Comparison of ENCODE assay signal across 14 cellular contexts in genomic region chr12:13222076-13222475, GRCh38. TPM values are rescaled to one million over a fixed set of nuclear protein-coding genes. Genes with fewer than 3 reads are reported as not detected.
A peak's percentile ranks its signal among the peaks of the same experiment; 100 is the strongest.
DNase-seq lines count a peak whose midpoint lies in the region; ATAC-seq and TF ChIP-seq lines count a peak whose summit lies in the region.
"Had no signal": no experiment of that assay in that cellular context is flagged by ENCODE, and none has a peak within 500 bp of the region (broad histone marks: within the 10 kb centered on the region; RNA-seq: fewer than 3 reads in every experiment).

No MANE protein-coding gene starts in this region.

- H3K27ac ChIP-seq in HCT116 (ENCODE audit: low read depth, low read length) (no peak overlapping the region), RWPE1 (peak overlapping the region; percentile 80), foreskin keratinocyte (no peak overlapping the region), spleen (no peak overlapping the region)
- no peak overlapping the region for H3K27ac ChIP-seq in effector memory CD4-positive, alpha-beta T cell (ENCODE audit: insufficient read depth, low read length, poor library complexity, severe bottlenecking)
- H3K27ac ChIP-seq: WERI-Rb-1 had no signal

- H3K4me1 ChIP-seq in HCT116 (ENCODE audit: control insufficient read depth in 1 of 2, insufficient read depth in 2 of 2, low read length in 2 of 2), result peaks cover 6 to 10% of the 10 kb centered on the region in 2 experiments; a peak in 3 of 4 replicates
- peaks cover 24% of the 10 kb centered on the region for H3K4me1 ChIP-seq in foreskin keratinocyte
- no peaks in the 10 kb centered on the region for H3K4me1 ChIP-seq in effector memory CD4-positive, alpha-beta T cell (ENCODE audit: control insufficient read depth, insufficient read depth, low read length, poor library complexity, severe bottlenecking)
- no peaks in the 10 kb centered on the region for H3K4me1 ChIP-seq in spleen

- H3K36me3 ChIP-seq in HCT116 (ENCODE audit: control insufficient read depth in 1 of 2, insufficient read depth in 2 of 2, low read length in 2 of 2) (peaks cover 0 to 18% of the 10 kb centered on the region in 2 experiments; a peak in 1 of 4 replicates), spleen (peaks cover 0 to 15% (median 0%) of the 10 kb centered on the region in 6 donors)
- no peaks in the 10 kb centered on the region for H3K36me3 ChIP-seq in effector memory CD4-positive, alpha-beta T cell (ENCODE audit: control insufficient read depth, insufficient read depth, low read length)
- H3K36me3 ChIP-seq: WERI-Rb-1 had no signal

- no peak overlapping the region for H2AFZ ChIP-seq in HCT116 (ENCODE audit: low read depth, low read length, poor library complexity, severe bottlenecking)

- no peak overlapping the region for H3K9ac ChIP-seq in HCT116 (ENCODE audit: low read length)

- no peaks in the 10 kb centered on the region for H4K20me1 ChIP-seq in HCT116 (ENCODE audit: insufficient read depth)

- RAD21 ChIA-PET in HCT116 (lab: Charles Lee; ENCODE audit: low non-redundant PET in 1 of 2, low total read pairs in 2 of 2, uncharacterized antibody in 2 of 2, unreplicated experiment in 2 of 2), result no interaction called here

- TF ChIP-seq CTCF in HCT116 (IDR thresholded peaks at IDR 0.05 in 2 of 3, conservative IDR thresholded peaks at IDR 0.05 in 1 of 3; ENCODE audit: borderline replicate concordance in 1 of 3, insufficient read depth in 1 of 3, low read depth in 2 of 3, low read length in 2 of 3) (no peak), RWPE1 (conservative IDR thresholded peaks at IDR 0.05; ENCODE audit: low read depth) (no peak), foreskin keratinocyte (conservative IDR thresholded peaks at IDR 0.05) (no peak), spleen (IDR thresholded peaks at IDR 0.05 in 8 of 11, conservative IDR thresholded peaks at IDR 0.05 in 3 of 11) (no peak)

- peak; percentile 78 for ATAC-seq in HCT116
- ATAC-seq in foreskin keratinocyte, result peak; percentile 30
- peak; percentile 44 for ATAC-seq in sciatic nerve
- ATAC-seq in HG03520 (IDR thresholded peaks at IDR 0.05; ENCODE audit: unreplicated experiment), result no peak
- ATAC-seq: CD8-positive, alpha-beta T cell; naive thymus-derived CD8-positive, alpha-beta T cell had no signal

- POLR2A ChIA-PET in HCT116 (lab: Charles Lee) (no interaction called here), RWPE1 (lab: Yijun Ruan, JAX; ENCODE audit: low non-redundant PET) (no interaction called here)

- intact Hi-C loops in HCT116 (cut with micrococcal nuclease), result no loop called here
- intact Hi-C loops in sciatic nerve (cut with DNase I), result no loop called here
- intact Hi-C loops in spleen (cut with DNase I; ENCODE audit: low total_unique reads), result no loop called here

- CTCF ChIA-PET in HCT116 (lab: Charles Lee), result interaction anchor here (1.0 to 2.6 kb wide), 3 partner anchors 10 to 11 kb away, joined by 3 to 8 read pairs (median 6); no protein-coding TSS in a partner anchor
- CTCF ChIA-PET in RWPE1 (lab: Yijun Ruan, JAX), result interaction anchor here (0.6 kb wide), 1 partner anchor 196 kb away, joined by 4 read pairs; no protein-coding TSS in a partner anchor

- H3K79me2 ChIP-seq in HCT116 (ENCODE audit: insufficient read depth, low read length), result no peaks in the 10 kb centered on the region

- H3K9me2 ChIP-seq in HCT116 (ENCODE audit: insufficient read depth), result no peaks in the 10 kb centered on the region

- peak overlapping the region; percentile 51 for H3K4me2 ChIP-seq in HCT116 (ENCODE audit: low read length)

- H3K4me3 ChIP-seq in HCT116 (replicated peaks in 1 of 2; ENCODE audit: low read depth in 1 of 2, low read length in 2 of 2) (no peak overlapping the region), spleen (no peak overlapping the region)
- no peak overlapping the region for H3K4me3 ChIP-seq in effector memory CD4-positive, alpha-beta T cell (ENCODE audit: insufficient read depth, low read depth, low read length, poor library complexity, severe bottlenecking)

- no TSS peak for BruUV-seq in HCT116 (replicated peaks; lab: Mats Ljungman, UMichigan)

- H3K9me3 ChIP-seq in HCT116 (ENCODE audit: control insufficient read depth in 1 of 2, insufficient read depth in 1 of 2, low read depth in 1 of 2, low read length in 2 of 2) (no peaks in the 10 kb centered on the region), spleen (peaks cover 0 to 13% (median 0%) of the 10 kb centered on the region in 8 donors)
- H3K9me3 ChIP-seq in effector memory CD4-positive, alpha-beta T cell (ENCODE audit: control insufficient read depth, low read length), result no peaks in the 10 kb centered on the region

- TF ChIP-seq RAD21 in HCT116 (IDR thresholded peaks at IDR 0.05; ENCODE audit: low read depth), result no peak

- DNase-seq in HCT116 (ENCODE audit: low read depth, low spot score) (no peak), RWPE1 (ENCODE audit: low spot score) (peak; percentile 52), foreskin keratinocyte (peak in 1 of 2 donors; percentile 41), sciatic nerve (ENCODE audit: low spot score) (peak; percentile 64), DMS 273 (lab: John Stamatoyannopoulos, UW; ENCODE audit: unreplicated experiment) (no peak), spleen (no peak)
- DNase-seq in effector memory CD4-positive, alpha-beta T cell, result no peak
- DNase-seq: activated naive CD8-positive, alpha-beta T cell treated with anti-CD3 and anti-CD28 coated beads, Interleukin-2, amount 10 ng/mL, durations not matched to agents 7 days and 5 days; CD8-positive, alpha-beta T cell; KG1; naive thymus-derived CD8-positive, alpha-beta T cell; NCI-H146; WERI-Rb-1 had no signal

- H3K27me3 ChIP-seq in HCT116 (ENCODE audit: insufficient read depth, low read length) (no peaks in the 10 kb centered on the region), foreskin keratinocyte (no peaks in the 10 kb centered on the region), spleen (replicated peaks in 1 of 7) (peaks cover 0 to 5% (median 0%) of the 10 kb centered on the region in 7 donors)
- H3K27me3 ChIP-seq in effector memory CD4-positive, alpha-beta T cell (replicated peaks; ENCODE audit: control insufficient read depth, insufficient read depth, low read length, poor library complexity, severe bottlenecking), result no peaks in the 10 kb centered on the region

- 76 to 81% (median 77%) methylated on average over 5 of the region's 5 CpGs for WGBS in spleen, 5 donors

- TF ChIP-seq POLR2A in HCT116 (IDR thresholded peaks at IDR 0.05; ENCODE audit: borderline replicate concordance, extremely low read depth, insufficient read depth, insufficient read length) (no peak), spleen (IDR thresholded peaks at IDR 0.05) (no peak)

TF ChIP-seq in HCT116, 20 proteins besides CTCF, POLR2A, EP300 and RAD21:
- TF ChIP-seq REST (IDR thresholded peaks at IDR 0.05; ENCODE audit: low read depth), result no peak
- no peak; the same call in 1 of the 2 replicates for TF ChIP-seq MAX (IDR thresholded peaks at IDR 0.05)
- no peak for TF ChIP-seq YY1 (IDR thresholded peaks at IDR 0.05; ENCODE audit: extremely low read depth, insufficient replicate concordance, low read depth, low read length)
- no peak for TF ChIP-seq ZNF274 (IDR thresholded peaks at IDR 0.05; ENCODE audit: low read depth, low read length)
- TF ChIP-seq JUND (IDR thresholded peaks at IDR 0.05), result no peak
- TF ChIP-seq FOSL1 (IDR thresholded peaks at IDR 0.05; ENCODE audit: low read depth), result no peak
- no peak for TF ChIP-seq TCF7L2 (IDR thresholded peaks at IDR 0.05; ENCODE audit: borderline replicate concordance, extremely low read depth, insufficient read depth, insufficient read length)
- no peak for TF ChIP-seq ELF1 (IDR thresholded peaks at IDR 0.05; ENCODE audit: borderline replicate concordance, low read depth)
- TF ChIP-seq ZFX (IDR thresholded peaks at IDR 0.05), result no peak
- TF ChIP-seq EZH2phosphoT487 (IDR thresholded peaks at IDR 0.05; ENCODE audit: borderline replicate concordance), result no peak
- TF ChIP-seq CBX3 (IDR thresholded peaks at IDR 0.05; ENCODE audit: low read depth), result no peak
- TF ChIP-seq POLR2AphosphoS5 (IDR thresholded peaks at IDR 0.05; ENCODE audit: low read depth, low read length), result peak; percentile 23; the same call in 1 of the 2 replicates
- no peak for TF ChIP-seq SRF (IDR thresholded peaks at IDR 0.05; ENCODE audit: low read depth)
- TF ChIP-seq SP1 (IDR thresholded peaks at IDR 0.05; ENCODE audit: low read depth), result 0 out of 2 replicates have a peak, but pooled peaks have one; percentile 20
- no peak for TF ChIP-seq EGR1 (IDR thresholded peaks at IDR 0.05; ENCODE audit: low read depth)
TF ChIP-seq in HCT116: peak in this region for 2.

RNA-seq across cellular contexts. Expression of gene EMP1, which starts 25.6 kb away (rescaled TPM):
- total RNA-seq in HCT116 (2021; ENCODE audit: unreplicated experiment) (110 TPM), foreskin keratinocyte (174 and 217 TPM in 2 replicates), sciatic nerve (413 TPM), spleen (100 to 1,000 TPM in 2 of 7 donors, 10 to 100 TPM in 5; 52.6 to 170 (median 82.4) TPM)
- 170 and 244 TPM in 2 replicates for polyA plus RNA-seq in HCT116 (2012)
- polyA plus RNA-seq in foreskin keratinocyte (230 and 288 TPM in 2 replicates), spleen (10 to 100 TPM in 1 of 3 donors, 1 to 10 TPM in 2; 4.9 to 11.1 (median 6.8) TPM)

Comparison
In these comparisons a context has a peak if more than half of its experiments do, and no peak if none do; other contexts are left out.
1. DNase-seq: peak in RWPE1 (single experiment) and sciatic nerve (single experiment); none in HCT116 (single experiment), effector memory CD4-positive, alpha-beta T cell (0 of 3), DMS 273 (single experiment) and spleen (single experiment).